In genomic region chr10:71996598-71997371, GRCh38 we compare ENCODE assay signal across 20 cellular contexts. TPM values are rescaled to one million over a fixed set of nuclear protein-coding genes. Genes with fewer than 3 reads are reported as not detected.
DNase-seq lines count a peak whose midpoint lies in the region; ATAC-seq and TF ChIP-seq lines count a peak whose summit lies in the region.
"Had no signal": no experiment of that assay in that cellular context is flagged by ENCODE, and none has a peak within 500 bp of the region (broad histone marks: within the 10 kb centered on the region; RNA-seq: fewer than 3 reads in every experiment).

No MANE protein-coding gene starts in this region.

- H3K4me3 ChIP-seq in upper lobe of left lung = no peak overlapping the region
- H3K4me3 ChIP-seq: ovary, smooth muscle cell, thyroid gland had no signal

- no peak for TF ChIP-seq EP300 in upper lobe of left lung (IDR thresholded peaks at IDR 0.05)

- no peak for TF ChIP-seq POLR2A in upper lobe of left lung (IDR thresholded peaks at IDR 0.05)

- ATAC-seq in activated naive CD8-positive, alpha-beta T cell treated with anti-CD3 and anti-CD28 coated beads, Interleukin-2, amount 50 U/mL, for 24 hours = no peak
- ATAC-seq in naive B cell (ENCODE audit: low read depth in 2 of 2) (peak in 1 of 2 donors; percentile 62), upper lobe of left lung (ENCODE audit: low FRiP score in 2 of 2) (no peak)

- peaks cover 20 to 64% (median 51%) of the 10 kb centered on the region in 4 donors for H3K4me1 ChIP-seq in upper lobe of left lung

- H3K4me1 Mint-ChIP-seq in activated naive CD8-positive, alpha-beta T cell treated with anti-CD3 and anti-CD28 coated beads for 36 hours = no peaks in the 10 kb centered on the region
- H3K4me1 Mint-ChIP-seq in activated naive CD8-positive, alpha-beta T cell treated with anti-CD3 and anti-CD28 coated beads, Interleukin-2, amount 50 U/mL, for 24 hours = no peaks in the 10 kb centered on the region
- peaks cover 0 to 31% (median 29%) of the 10 kb centered on the region in 3 donors for H3K4me1 Mint-ChIP-seq in naive B cell
- peaks cover 42% of the 10 kb centered on the region for H3K4me1 Mint-ChIP-seq in type B pancreatic cell (ENCODE audit: unreplicated experiment)

- no peak overlapping the region for H3K4me3 Mint-ChIP-seq in activated naive CD8-positive, alpha-beta T cell treated with anti-CD3 and anti-CD28 coated beads for 36 hours
- H3K4me3 Mint-ChIP-seq in activated naive CD8-positive, alpha-beta T cell treated with anti-CD3 and anti-CD28 coated beads, Interleukin-2, amount 50 U/mL, for 24 hours = no peak overlapping the region
- H3K4me3 Mint-ChIP-seq in naive B cell (peak overlapping the region in 5 of 8 donors; percentile 15 to 78 (median 36)), type B pancreatic cell (no peak overlapping the region)
- H3K4me3 Mint-ChIP-seq: endodermal cell had no signal

- H3K27me3 Mint-ChIP-seq in activated naive CD8-positive, alpha-beta T cell treated with anti-CD3 and anti-CD28 coated beads for 36 hours = no peaks in the 10 kb centered on the region
- no peaks in the 10 kb centered on the region for H3K27me3 Mint-ChIP-seq in activated naive CD8-positive, alpha-beta T cell treated with anti-CD3 and anti-CD28 coated beads, Interleukin-2, amount 50 U/mL, for 24 hours
- H3K27me3 Mint-ChIP-seq in naive B cell (peaks cover 0 to 8% (median 6%) of the 10 kb centered on the region in 3 donors), type B pancreatic cell (no peaks in the 10 kb centered on the region)

- 80 to 83% methylated on average over 13 of the region's 13 CpGs for WGBS in upper lobe of left lung, 2 donors

- TF ChIP-seq CTCF in type B pancreatic cell (conservative IDR thresholded peaks at IDR 0.05) (no peak), upper lobe of left lung (IDR thresholded peaks at IDR 0.05) (no peak)

- no peaks in the 10 kb centered on the region for H3K9me3 ChIP-seq in upper lobe of left lung
- H3K9me3 ChIP-seq: ovary, thyroid gland had no signal

- peak overlapping the region; percentile 9 for H3K27ac Mint-ChIP-seq in activated naive CD8-positive, alpha-beta T cell treated with anti-CD3 and anti-CD28 coated beads for 36 hours
- H3K27ac Mint-ChIP-seq in activated naive CD8-positive, alpha-beta T cell treated with anti-CD3 and anti-CD28 coated beads, Interleukin-2, amount 50 U/mL, for 24 hours = no peak overlapping the region
- peak overlapping the region in 1 of 6 donors; percentile 67 for H3K27ac Mint-ChIP-seq in naive B cell
- H3K27ac Mint-ChIP-seq in type B pancreatic cell = peak overlapping the region; percentile 50
- H3K27ac Mint-ChIP-seq: endodermal cell had no signal

- H3K27ac ChIP-seq in caudate nucleus (ENCODE audit: low read depth, low read length) = peak overlapping the region; percentile 31
- H3K27ac ChIP-seq in upper lobe of left lung = no peak overlapping the region
- H3K27ac ChIP-seq: 22Rv1, C4-2B, ovary, thyroid gland had no signal

- H3K36me3 ChIP-seq in upper lobe of left lung = no peaks in the 10 kb centered on the region
- H3K36me3 ChIP-seq: ovary, thyroid gland had no signal

- DNase-seq in activated naive CD8-positive, alpha-beta T cell treated with anti-CD3 and anti-CD28 coated beads for 36 hours = no peak
- no peak for DNase-seq in activated naive CD8-positive, alpha-beta T cell treated with anti-CD3 and anti-CD28 coated beads, Interleukin-2, amount 50 U/mL, for 24 hours
- peak in 41 of 61 donors; percentile 17 to 81 (median 54) for DNase-seq in caudate nucleus (lab: John Stamatoyannopoulos, UW)
- no peak for DNase-seq in naive B cell
- DNase-seq in type B pancreatic cell (ENCODE audit: extremely low spot score, unreplicated experiment) = no peak
- no peak for DNase-seq in upper lobe of left lung
- DNase-seq in DMS53 treated with DMSO at 0.1 percent for 48 hours (lab: John Stamatoyannopoulos, UW; ENCODE audit: unreplicated experiment) = no peak
- no peak for DNase-seq in HCEC 1CT
- DNase-seq: activated CD4-positive, alpha-beta T cell treated with anti-CD3 and anti-CD28 coated beads, Interleukin-2, amount 50 U/mL, for 4 hours; activated naive CD4-positive, alpha-beta T cell treated with anti-CD3 and anti-CD28 coated beads, Interleukin-2, amount 50 U/mL, for 16 hours; DMS79; endodermal cell; NCI-H1436; NCI-H2171 treated with DMSO at 0.1 percent for 48 hours; NCI-H774; ovary; thyroid gland had no signal

- no peaks in the 10 kb centered on the region for H3K27me3 ChIP-seq in upper lobe of left lung
- H3K27me3 ChIP-seq: ovary, thyroid gland had no signal

- no peaks in the 10 kb centered on the region for H3K9me3 Mint-ChIP-seq in activated naive CD8-positive, alpha-beta T cell treated with anti-CD3 and anti-CD28 coated beads for 36 hours
- no peaks in the 10 kb centered on the region for H3K9me3 Mint-ChIP-seq in activated naive CD8-positive, alpha-beta T cell treated with anti-CD3 and anti-CD28 coated beads, Interleukin-2, amount 50 U/mL, for 24 hours
- H3K9me3 Mint-ChIP-seq in naive B cell (peaks cover 0 to 2% (median 0%) of the 10 kb centered on the region in 7 donors), type B pancreatic cell (no peaks in the 10 kb centered on the region)
- H3K9me3 Mint-ChIP-seq: endodermal cell had no signal

- H3K36me3 Mint-ChIP-seq in activated naive CD8-positive, alpha-beta T cell treated with anti-CD3 and anti-CD28 coated beads for 36 hours = no peaks in the 10 kb centered on the region
- H3K36me3 Mint-ChIP-seq in activated naive CD8-positive, alpha-beta T cell treated with anti-CD3 and anti-CD28 coated beads, Interleukin-2, amount 50 U/mL, for 24 hours (ENCODE audit: low read depth) = no peaks in the 10 kb centered on the region
- H3K36me3 Mint-ChIP-seq in naive B cell (no peaks in the 10 kb centered on the region), type B pancreatic cell (peaks cover 4% of the 10 kb centered on the region)

RNA-seq across cellular contexts. Expression of gene CHST3, which starts 32.6 kb away (rescaled TPM):
- under 1 TPM; 0.84 to 0.87 TPM for total RNA-seq in activated naive CD8-positive, alpha-beta T cell treated with anti-CD3 and anti-CD28 coated beads for 36 hours
- not detected for polyA plus RNA-seq in naive B cell (ENCODE audit: low read depth in 6 of 6)
- 11.8 and 21.7 TPM in 2 replicates for total RNA-seq in type B pancreatic cell (ENCODE audit: low replicate concordance)
- total RNA-seq in upper lobe of left lung = 10 to 100 TPM in 2 of 6 donors, 1 to 10 TPM in 4; 5.4 to 15.0 (median 8.4) TPM

Comparison
In these comparisons a context has a peak if more than half of its experiments do, and no peak if none do; other contexts are left out.
1. DNase-seq: peak in caudate nucleus (41 of 61); none in activated naive CD8-positive, alpha-beta T cell treated with anti-CD3 and anti-CD28 coated beads for 36 hours (single experiment), activated naive CD8-positive, alpha-beta T cell treated with anti-CD3 and anti-CD28 coated beads, Interleukin-2, amount 50 U/mL, for 24 hours (single experiment), naive B cell (single experiment), type B pancreatic cell (single experiment), upper lobe of left lung (0 of 2), DMS53 treated with DMSO at 0.1 percent for 48 hours (single experiment) and HCEC 1CT (single experiment).
2. H3K4me3 Mint-ChIP-seq: peak in naive B cell (5 of 8); none in activated naive CD8-positive, alpha-beta T cell treated with anti-CD3 and anti-CD28 coated beads for 36 hours (single experiment), activated naive CD8-positive, alpha-beta T cell treated with anti-CD3 and anti-CD28 coated beads, Interleukin-2, amount 50 U/mL, for 24 hours (single experiment) and type B pancreatic cell (single experiment).